Comparison of ENCODE assay signal across 28 cellular contexts in genomic region chr2:238697193-238698191, GRCh38.
"Had no signal": no experiment of that assay in that cellular context is flagged by ENCODE, and none has a peak within 500 bp of the region (broad histone marks: within the 10 kb centered on the region; RNA-seq: fewer than 3 reads in every experiment).

No MANE protein-coding gene starts in this region.

- FAIRE-seq: endothelial cell of umbilical vein, pancreas had no signal

- H3K4me1 ChIP-seq: pancreas, prostate gland had no signal

- H3K9me3 ChIP-seq: ascending aorta, heart right ventricle, neutrophil, pancreas, prostate gland, right atrium auricular region, tibial nerve had no signal

- H3K4me3 Mint-ChIP-seq: activated CD8-positive, alpha-beta memory T cell treated with anti-CD3 and anti-CD28 coated beads, Interleukin-2, amount 10 ng/mL, durations not matched to agents 7 days and 5 days; activated CD8-positive, alpha-beta T cell treated with anti-CD3 and anti-CD28 coated beads for 36 hours; activated naive CD4-positive, alpha-beta T cell treated with anti-CD3 and anti-CD28 coated beads, Interleukin-2, amount 10 ng/mL, durations not matched to agents 7 days and 5 days; activated naive CD8-positive, alpha-beta T cell treated with anti-CD3 and anti-CD28 coated beads, Interleukin-2, amount 10 ng/mL, durations not matched to agents 7 days and 5 days; brain; memory B cell; natural killer cell treated with Interleukin-12 subunit alpha and Interleukin-12 subunit beta and Interleukin-15 and Interleukin-18, amount 100 ng/mL, for 72 hours; stimulated activated memory B cell treated with anti-CD40 and anti-IgM and Interleukin-4, amounts not matched to agents 10 μg/mL and 1 μg/mL and 100 μg/mL, for 72 hours had no signal

- H3K27me3 Mint-ChIP-seq: activated CD8-positive, alpha-beta memory T cell treated with anti-CD3 and anti-CD28 coated beads, Interleukin-2, amount 10 ng/mL, durations not matched to agents 7 days and 5 days; activated CD8-positive, alpha-beta T cell treated with anti-CD3 and anti-CD28 coated beads for 36 hours; activated naive CD8-positive, alpha-beta T cell treated with anti-CD3 and anti-CD28 coated beads, Interleukin-2, amount 10 ng/mL, durations not matched to agents 7 days and 5 days; stimulated activated memory B cell treated with anti-CD40 and anti-IgM and Interleukin-4, amounts not matched to agents 10 μg/mL and 1 μg/mL and 100 μg/mL, for 72 hours had no signal

- H3K9me3 Mint-ChIP-seq: activated CD8-positive, alpha-beta T cell treated with anti-CD3 and anti-CD28 coated beads for 36 hours; activated naive CD4-positive, alpha-beta T cell treated with anti-CD3 and anti-CD28 coated beads, Interleukin-2, amount 10 ng/mL, durations not matched to agents 7 days and 5 days; activated naive CD8-positive, alpha-beta T cell treated with anti-CD3 and anti-CD28 coated beads, Interleukin-2, amount 10 ng/mL, durations not matched to agents 7 days and 5 days; memory B cell; natural killer cell treated with Interleukin-12 subunit alpha and Interleukin-12 subunit beta and Interleukin-15 and Interleukin-18, amount 100 ng/mL, for 72 hours; stimulated activated memory B cell treated with anti-CD40 and anti-IgM and Interleukin-4, amounts not matched to agents 10 μg/mL and 1 μg/mL and 100 μg/mL, for 72 hours had no signal

- H3K4me2 ChIP-seq: smooth muscle cell had no signal

- H3K27ac ChIP-seq: ascending aorta, neutrophil, pancreas, prostate gland, right atrium auricular region, tibial nerve had no signal

- H3K4me3 ChIP-seq: ascending aorta, heart right ventricle, pancreas, prostate gland, right atrium auricular region, smooth muscle cell, tibial nerve had no signal

- ATAC-seq: activated CD8-positive, alpha-beta memory T cell treated with anti-CD3 and anti-CD28 coated beads, Interleukin-2, amount 10 ng/mL, durations not matched to agents 7 days and 5 days; activated CD8-positive, alpha-beta T cell treated with anti-CD3 and anti-CD28 coated beads for 36 hours; heart right ventricle; left ventricle myocardium superior; pancreas; SK-N-SH treated with all-trans-retinoic acid at 6 μM for 48 hours; stimulated activated memory B cell treated with anti-CD40 and anti-IgM and Interleukin-4, amounts not matched to agents 10 μg/mL and 1 μg/mL and 100 μg/mL, for 72 hours had no signal

- H3K36me3 ChIP-seq: ascending aorta, heart right ventricle, neutrophil, pancreas, prostate gland, right atrium auricular region, tibial nerve had no signal

- H3K36me3 Mint-ChIP-seq: activated CD8-positive, alpha-beta memory T cell treated with anti-CD3 and anti-CD28 coated beads, Interleukin-2, amount 10 ng/mL, durations not matched to agents 7 days and 5 days; activated naive CD4-positive, alpha-beta T cell treated with anti-CD3 and anti-CD28 coated beads, Interleukin-2, amount 10 ng/mL, durations not matched to agents 7 days and 5 days; activated naive CD8-positive, alpha-beta T cell treated with anti-CD3 and anti-CD28 coated beads, Interleukin-2, amount 10 ng/mL, durations not matched to agents 7 days and 5 days; brain; memory B cell; natural killer cell treated with Interleukin-12 subunit alpha and Interleukin-12 subunit beta and Interleukin-15 and Interleukin-18, amount 100 ng/mL, for 72 hours; stimulated activated memory B cell treated with anti-CD40 and anti-IgM and Interleukin-4, amounts not matched to agents 10 μg/mL and 1 μg/mL and 100 μg/mL, for 72 hours had no signal

- DNase-seq: activated CD4-positive, alpha-beta T cell treated with anti-CD3 and anti-CD28 coated beads, Interleukin-2, amount 50 U/mL, for 1 hour; activated CD4-positive, CD25-positive, alpha-beta regulatory T cell treated with anti-CD3 and anti-CD28 coated beads, Interleukin-2, amount 50 U/mL, for 72 hours; activated CD8-positive, alpha-beta memory T cell treated with anti-CD3 and anti-CD28 coated beads, Interleukin-2, amount 10 ng/mL, durations not matched to agents 7 days and 5 days; activated CD8-positive, alpha-beta T cell treated with anti-CD3 and anti-CD28 coated beads for 36 hours; activated effector memory CD4-positive, alpha-beta T cell treated with anti-CD3 and anti-CD28 coated beads, Interleukin-2, amount 50 U/mL, for 16 hours; activated naive CD4-positive, alpha-beta T cell treated with anti-CD3 and anti-CD28 coated beads, Interleukin-2, amount 10 ng/mL, durations not matched to agents 7 days and 5 days; activated naive CD8-positive, alpha-beta T cell treated with anti-CD3 and anti-CD28 coated beads, Interleukin-2, amount 10 ng/mL, durations not matched to agents 7 days and 5 days; cortex of kidney; foreskin melanocyte; heart right ventricle; left ventricle myocardium superior; pancreas; stimulated activated CD4-positive, alpha-beta T cell treated with anti-CD3 and anti-CD28 coated beads, Interleukin-1b, Interleukin-23, amount 100 ng/mL, for 48 hours; stimulated activated CD4-positive, alpha-beta T cell treated with anti-CD3 and anti-CD28 coated beads, Interleukin-4, amount 100 ng/mL, for 4 hours; stimulated activated CD8-positive, alpha-beta memory T cell treated with anti-CD3 and anti-CD28 coated beads, Interleukin-4, amount 100 ng/mL, for 48 hours; T-helper 2 cell had no signal

- H3K4me1 Mint-ChIP-seq: activated CD8-positive, alpha-beta memory T cell treated with anti-CD3 and anti-CD28 coated beads, Interleukin-2, amount 10 ng/mL, durations not matched to agents 7 days and 5 days; activated naive CD4-positive, alpha-beta T cell treated with anti-CD3 and anti-CD28 coated beads, Interleukin-2, amount 10 ng/mL, durations not matched to agents 7 days and 5 days; activated naive CD8-positive, alpha-beta T cell treated with anti-CD3 and anti-CD28 coated beads, Interleukin-2, amount 10 ng/mL, durations not matched to agents 7 days and 5 days; memory B cell; stimulated activated memory B cell treated with anti-CD40 and anti-IgM and Interleukin-4, amounts not matched to agents 10 μg/mL and 1 μg/mL and 100 μg/mL, for 72 hours had no signal

- H3K27ac Mint-ChIP-seq: activated CD8-positive, alpha-beta memory T cell treated with anti-CD3 and anti-CD28 coated beads, Interleukin-2, amount 10 ng/mL, durations not matched to agents 7 days and 5 days; activated CD8-positive, alpha-beta T cell treated with anti-CD3 and anti-CD28 coated beads for 36 hours; activated naive CD4-positive, alpha-beta T cell treated with anti-CD3 and anti-CD28 coated beads, Interleukin-2, amount 10 ng/mL, durations not matched to agents 7 days and 5 days; activated naive CD8-positive, alpha-beta T cell treated with anti-CD3 and anti-CD28 coated beads, Interleukin-2, amount 10 ng/mL, durations not matched to agents 7 days and 5 days; memory B cell; natural killer cell treated with Interleukin-12 subunit alpha and Interleukin-12 subunit beta and Interleukin-15 and Interleukin-18, amount 100 ng/mL, for 72 hours; stimulated activated memory B cell treated with anti-CD40 and anti-IgM and Interleukin-4, amounts not matched to agents 10 μg/mL and 1 μg/mL and 100 μg/mL, for 72 hours had no signal

- H3K27me3 ChIP-seq: ascending aorta, heart right ventricle, neutrophil, pancreas, right atrium auricular region, tibial nerve had no signal
